ENCODE assay signal across 1 cellular context in genomic region chr5:33937017-33937699, GRCh38.
TF ChIP-seq lines count a peak whose summit lies in the region.

No MANE protein-coding gene starts in this region.

TF ChIP-seq in GM23338, 12 proteins besides CTCF, POLR2A, EP300 and RAD21:
- TF ChIP-seq, protein P1, sequence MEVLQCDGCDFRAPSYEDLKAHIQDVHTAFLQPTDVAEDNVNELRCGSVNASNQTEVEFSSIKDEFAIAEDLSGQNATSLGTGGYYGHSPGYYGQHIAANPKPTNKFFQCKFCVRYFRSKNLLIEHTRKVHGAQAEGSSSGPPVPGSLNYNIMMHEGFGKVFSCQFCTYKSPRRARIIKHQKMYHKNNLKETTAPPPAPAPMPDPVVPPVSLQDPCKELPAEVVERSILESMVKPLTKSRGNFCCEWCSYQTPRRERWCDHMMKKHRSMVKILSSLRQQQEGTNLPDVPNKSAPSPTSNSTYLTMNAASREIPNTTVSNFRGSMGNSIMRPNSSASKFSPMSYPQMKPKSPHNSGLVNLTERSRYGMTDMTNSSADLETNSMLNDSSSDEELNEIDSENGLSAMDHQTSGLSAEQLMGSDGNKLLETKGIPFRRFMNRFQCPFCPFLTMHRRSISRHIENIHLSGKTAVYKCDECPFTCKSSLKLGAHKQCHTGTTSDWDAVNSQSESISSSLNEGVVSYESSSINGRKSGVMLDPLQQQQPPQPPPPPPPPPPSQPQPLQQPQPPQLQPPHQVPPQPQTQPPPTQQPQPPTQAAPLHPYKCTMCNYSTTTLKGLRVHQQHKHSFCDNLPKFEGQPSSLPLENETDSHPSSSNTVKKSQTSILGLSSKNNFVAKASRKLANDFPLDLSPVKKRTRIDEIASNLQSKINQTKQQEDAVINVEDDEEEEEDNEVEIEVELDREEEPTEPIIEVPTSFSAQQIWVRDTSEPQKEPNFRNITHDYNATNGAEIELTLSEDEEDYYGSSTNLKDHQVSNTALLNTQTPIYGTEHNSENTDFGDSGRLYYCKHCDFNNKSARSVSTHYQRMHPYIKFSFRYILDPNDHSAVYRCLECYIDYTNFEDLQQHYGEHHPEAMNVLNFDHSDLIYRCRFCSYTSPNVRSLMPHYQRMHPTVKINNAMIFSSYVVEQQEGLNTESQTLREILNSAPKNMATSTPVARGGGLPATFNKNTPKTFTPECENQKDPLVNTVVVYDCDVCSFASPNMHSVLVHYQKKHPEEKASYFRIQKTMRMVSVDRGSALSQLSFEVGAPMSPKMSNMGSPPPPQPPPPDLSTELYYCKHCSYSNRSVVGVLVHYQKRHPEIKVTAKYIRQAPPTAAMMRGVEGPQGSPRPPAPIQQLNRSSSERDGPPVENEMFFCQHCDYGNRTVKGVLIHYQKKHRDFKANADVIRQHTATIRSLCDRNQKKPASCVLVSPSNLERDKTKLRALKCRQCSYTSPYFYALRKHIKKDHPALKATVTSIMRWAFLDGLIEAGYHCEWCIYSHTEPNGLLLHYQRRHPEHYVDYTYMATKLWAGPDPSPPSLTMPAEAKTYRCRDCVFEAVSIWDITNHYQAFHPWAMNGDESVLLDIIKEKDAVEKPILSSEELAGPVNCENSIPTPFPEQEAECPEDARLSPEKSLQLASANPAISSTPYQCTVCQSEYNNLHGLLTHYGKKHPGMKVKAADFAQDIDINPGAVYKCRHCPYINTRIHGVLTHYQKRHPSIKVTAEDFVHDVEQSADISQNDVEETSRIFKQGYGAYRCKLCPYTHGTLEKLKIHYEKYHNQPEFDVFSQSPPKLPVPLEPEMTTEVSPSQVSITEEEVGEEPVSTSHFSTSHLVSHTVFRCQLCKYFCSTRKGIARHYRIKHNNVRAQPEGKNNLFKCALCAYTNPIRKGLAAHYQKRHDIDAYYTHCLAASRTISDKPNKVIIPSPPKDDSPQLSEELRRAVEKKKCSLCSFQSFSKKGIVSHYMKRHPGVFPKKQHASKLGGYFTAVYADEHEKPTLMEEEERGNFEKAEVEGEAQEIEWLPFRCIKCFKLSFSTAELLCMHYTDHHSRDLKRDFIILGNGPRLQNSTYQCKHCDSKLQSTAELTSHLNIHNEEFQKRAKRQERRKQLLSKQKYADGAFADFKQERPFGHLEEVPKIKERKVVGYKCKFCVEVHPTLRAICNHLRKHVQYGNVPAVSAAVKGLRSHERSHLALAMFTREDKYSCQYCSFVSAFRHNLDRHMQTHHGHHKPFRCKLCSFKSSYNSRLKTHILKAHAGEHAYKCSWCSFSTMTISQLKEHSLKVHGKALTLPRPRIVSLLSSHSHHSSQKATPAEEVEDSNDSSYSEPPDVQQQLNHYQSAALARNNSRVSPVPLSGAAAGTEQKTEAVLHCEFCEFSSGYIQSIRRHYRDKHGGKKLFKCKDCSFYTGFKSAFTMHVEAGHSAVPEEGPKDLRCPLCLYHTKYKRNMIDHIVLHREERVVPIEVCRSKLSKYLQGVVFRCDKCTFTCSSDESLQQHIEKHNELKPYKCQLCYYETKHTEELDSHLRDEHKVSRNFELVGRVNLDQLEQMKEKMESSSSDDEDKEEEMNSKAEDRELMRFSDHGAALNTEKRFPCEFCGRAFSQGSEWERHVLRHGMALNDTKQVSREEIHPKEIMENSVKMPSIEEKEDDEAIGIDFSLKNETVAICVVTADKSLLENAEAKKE (CRISPR knock-in tag; IDR thresholded peaks at IDR 0.05): no peak
- TF ChIP-seq EZH2phosphoT487 (IDR thresholded peaks at IDR 0.05; ENCODE audit: unreplicated experiment) (no peak), REST (IDR thresholded peaks at IDR 0.05; ENCODE audit: unreplicated experiment) (no peak)
